8 cellular contexts compared by ENCODE assay signal in genomic region chr2:96760036-96760985, GRCh38. TPM values are rescaled to one million over a fixed set of nuclear protein-coding genes. Genes with fewer than 3 reads are reported as not detected.
DNase-seq lines count a peak whose midpoint lies in the region; TF ChIP-seq lines count a peak whose summit lies in the region.

Gene CNNM4, plus strand, starts transcription at chr2:96760902. Its CDS starts 98 bp downstream, at chr2:96761000.

- peak within 1 kb of the TSS; percentile 93 for H4K8ac ChIP-seq in mesenchymal stem cell (ENCODE audit: low read length)

- peak within 1 kb of the TSS; percentile 81 for H4K91ac ChIP-seq in mesenchymal stem cell (ENCODE audit: low read length)

- no peaks in the 10 kb centered on the region for H3K36me3 ChIP-seq in effector memory CD4-positive, alpha-beta T cell (ENCODE audit: control insufficient read depth, insufficient read depth, low read length)
- no peaks in the 10 kb centered on the region for H3K36me3 ChIP-seq in mesenchymal stem cell (ENCODE audit: control insufficient read depth in 1 of 2, insufficient read depth in 2 of 2, low read depth in 1 of 2, low read length in 2 of 2)

- no peak for TF ChIP-seq CTCF in GM20000 (IDR thresholded peaks at IDR 0.05; ENCODE audit: extremely low read depth, missing control alignments)

- peak within 1 kb of the TSS; percentile 79 for H3K4me2 ChIP-seq in mesenchymal stem cell (ENCODE audit: low read length, poor library complexity, severe bottlenecking)

- H3K14ac ChIP-seq in mesenchymal stem cell (ENCODE audit: low read length in 2 of 2): peak within 1 kb of the TSS in 1 of 2 experiments; percentile 86

- H3K4me1 ChIP-seq in effector memory CD4-positive, alpha-beta T cell (ENCODE audit: control insufficient read depth, insufficient read depth, low read length, poor library complexity, severe bottlenecking): peaks cover 37% of the 10 kb centered on the region
- peaks cover 38% of the 10 kb centered on the region for H3K4me1 ChIP-seq in mesenchymal stem cell (ENCODE audit: control insufficient read depth, insufficient read depth, low read depth, low read length)

- 12% methylated on average over 31 of the region's 62 CpGs for WGBS in mesenchymal stem cell

- H2BK5ac ChIP-seq in mesenchymal stem cell (ENCODE audit: low read depth, low read length, poor library complexity, severe bottlenecking): no peak within 1 kb of the TSS

- peak within 1 kb of the TSS; percentile 30 for H2BK120ac ChIP-seq in mesenchymal stem cell (ENCODE audit: low read depth, low read length)

- no peak within 1 kb of the TSS for H2AK5ac ChIP-seq in mesenchymal stem cell (ENCODE audit: low read length, severe bottlenecking)

- no peaks in the 10 kb centered on the region for H3K9me3 ChIP-seq in effector memory CD4-positive, alpha-beta T cell (ENCODE audit: control insufficient read depth, low read length)
- H3K9me3 ChIP-seq in mesenchymal stem cell (ENCODE audit: control insufficient read depth, low read length): no peaks in the 10 kb centered on the region

- H3K18ac ChIP-seq in mesenchymal stem cell (ENCODE audit: low read depth in 1 of 2, low read length in 2 of 2): peak within 1 kb of the TSS; percentile 59 to 86

- peak within 1 kb of the TSS; percentile 88 for H3K9ac ChIP-seq in mesenchymal stem cell (ENCODE audit: low read length)

- peak within 1 kb of the TSS; percentile 63 for H3K27ac ChIP-seq in effector memory CD4-positive, alpha-beta T cell (ENCODE audit: insufficient read depth, low read length, poor library complexity, severe bottlenecking)
- no peak within 1 kb of the TSS for H3K27ac ChIP-seq in mesenchymal stem cell (ENCODE audit: low read length, poor library complexity, severe bottlenecking)

- peaks cover 21% of the 10 kb centered on the region for H3K79me1 ChIP-seq in mesenchymal stem cell (replicated peaks; ENCODE audit: low read length, poor library complexity, severe bottlenecking)

- H3K4ac ChIP-seq in mesenchymal stem cell (ENCODE audit: low read depth in 1 of 2, low read length in 2 of 2): peak within 1 kb of the TSS; percentile 55 to 66

- no peak within 1 kb of the TSS for H3K23ac ChIP-seq in mesenchymal stem cell (ENCODE audit: low read length in 2 of 2)

- peak within 1 kb of the TSS; percentile 28 to 82 for H2BK12ac ChIP-seq in mesenchymal stem cell (ENCODE audit: low read length in 2 of 2)

- DNase-seq in CMK (ENCODE audit: low read depth) (peak; percentile 88), GM20000 (ENCODE audit: low spot score) (peak; percentile 97), HS-5 (ENCODE audit: low read depth) (peak; percentile 97), NK-92 (lab: John Stamatoyannopoulos, UW; ENCODE audit: unreplicated experiment) (peak; percentile 24), mesenchymal stem cell (peak; percentile 90)
- peak; percentile 96 for DNase-seq in activated CD8-positive, alpha-beta memory T cell treated with anti-CD3 and anti-CD28 coated beads for 24 hours
- peak; percentile 83 to 88 (median 87) for DNase-seq in effector memory CD4-positive, alpha-beta T cell
- DNase-seq in stimulated activated CD8-positive, alpha-beta memory T cell treated with anti-CD3 and anti-CD28 coated beads, Interleukin-12 subunit alpha, Interleukin-12 subunit beta, amount 100 ng/mL, for 24 hours (ENCODE audit: extremely low read depth): peak; percentile 78

- H2AFZ ChIP-seq in mesenchymal stem cell (ENCODE audit: low read depth, low read length): peak within 1 kb of the TSS; percentile 72

- H3K27me3 ChIP-seq in effector memory CD4-positive, alpha-beta T cell (replicated peaks; ENCODE audit: control insufficient read depth, insufficient read depth, low read length, poor library complexity, severe bottlenecking): no peaks in the 10 kb centered on the region
- no peaks in the 10 kb centered on the region for H3K27me3 ChIP-seq in mesenchymal stem cell (ENCODE audit: control insufficient read depth in 1 of 2, insufficient read depth in 1 of 2, low read length in 2 of 2)

- H2BK15ac ChIP-seq in mesenchymal stem cell (ENCODE audit: low read depth, poor library complexity, severe bottlenecking): no peak within 1 kb of the TSS

- peak within 1 kb of the TSS; percentile 90 for H3K4me3 ChIP-seq in effector memory CD4-positive, alpha-beta T cell (ENCODE audit: insufficient read depth, low read depth, low read length, poor library complexity, severe bottlenecking)
- peak within 1 kb of the TSS; percentile 69 to 94 for H3K4me3 ChIP-seq in mesenchymal stem cell (ENCODE audit: insufficient read depth in 1 of 2, low read depth in 1 of 2, low read length in 2 of 2)

RNA-seq across cellular contexts. Expression of gene CNNM4, which starts in this region (rescaled TPM):
- polyA plus RNA-seq in mesenchymal stem cell (2013, experiment 1 of 2): 5.8 TPM
- 6.0 TPM for polyA plus RNA-seq in mesenchymal stem cell (2013, experiment 2 of 2)

Comparison
In these comparisons a context has a peak if more than half of its experiments do, and no peak if none do; other contexts are left out.
1. DNase-seq: peak in every context shown above with its lines; median percentile 97 in GM20000; 97 in HS-5; 96 in activated CD8-positive, alpha-beta memory T cell treated with anti-CD3 and anti-CD28 coated beads for 24 hours; 90 in mesenchymal stem cell; 88 in CMK; 87 in effector memory CD4-positive, alpha-beta T cell; 78 in stimulated activated CD8-positive, alpha-beta memory T cell treated with anti-CD3 and anti-CD28 coated beads, Interleukin-12 subunit alpha, Interleukin-12 subunit beta, amount 100 ng/mL, for 24 hours; 24 in NK-92.